18 cellular contexts compared by ENCODE assay signal in the genomic region with DNA sequence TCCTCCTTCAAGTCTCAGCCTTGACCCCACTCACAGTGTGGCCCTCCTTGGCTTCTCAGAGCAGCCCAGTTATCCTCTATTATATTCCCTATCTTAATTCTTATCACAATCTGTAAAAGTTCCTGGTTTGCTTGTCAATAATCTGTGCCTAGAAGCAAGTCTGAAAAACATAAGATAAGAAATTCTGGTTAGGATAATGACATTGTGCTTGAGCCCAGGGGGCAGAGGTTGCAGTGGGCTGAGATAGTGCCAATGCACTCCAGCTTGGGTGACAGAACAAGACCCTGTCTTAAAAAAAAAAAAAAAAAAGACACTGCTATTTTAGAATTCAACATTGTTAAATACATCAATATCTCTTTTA.
A peak's percentile ranks its signal among the peaks of the same experiment; 100 is the strongest.
DNase-seq lines count a peak whose midpoint lies in the region; ATAC-seq, FAIRE-seq and TF ChIP-seq lines count a peak whose summit lies in the region.
"Had no signal": no experiment of that assay in that cellular context is flagged by ENCODE, and none has a peak within 500 bp of the region (broad histone marks: within the 10 kb centered on the region; RNA-seq: fewer than 3 reads in every experiment).

No MANE protein-coding gene starts in this region.

- H4K20me1 ChIP-seq in OCI-LY7 (ENCODE audit: insufficient read depth, low read length) (no peaks in the 10 kb centered on the region), K562 (replicated peaks; ENCODE audit: control insufficient read depth, insufficient read depth, low read length) (peaks cover 11% of the 10 kb centered on the region; the same call in 1 of the 2 replicates)

- BruUV-seq in OCI-LY7 (replicated peaks; lab: Mats Ljungman, UMichigan) = TSS peak; percentile 76
- BruUV-seq in K562 (replicated peaks; lab: Mats Ljungman, UMichigan) = no TSS peak

- FAIRE-seq in K562 (lab: Jason Lieb, UNC) = no peak
- FAIRE-seq: GM12892, HepG2 had no signal

- no peak for TF ChIP-seq RAD21 in K562 (CRISPR knock-in tag; conservative IDR thresholded peaks at IDR 0.05 in 1 of 2, IDR thresholded peaks at IDR 0.05 in 1 of 2)

- H3K9me2 ChIP-seq in OCI-LY7 (ENCODE audit: insufficient read depth, low read length) = no peaks in the 10 kb centered on the region

- POLR2A ChIA-PET in OCI-LY7 (lab: Charles Lee) (interaction anchor here (0.7 to 1.6 kb wide), 6 partner anchors 8 to 80 kb away, joined by 3 to 14 read pairs (median 8); no protein-coding TSS in a partner anchor), K562 (lab: Yijun Ruan, JAX) (interaction anchor here (1.4 kb wide), 1 partner anchor 12 kb away, joined by 3 read pairs; no protein-coding TSS in a partner anchor)

- 0 out of 2 replicates have a peak overlapping the region, but pooled peaks have one; percentile 17 for H3K4me3 ChIP-seq in GM08714 (ENCODE audit: low read length)
- H3K4me3 ChIP-seq in OCI-LY7 (ENCODE audit: low read depth, low read length, poor library complexity, severe bottlenecking) = peak overlapping the region; percentile 63
- H3K4me3 ChIP-seq in K562 = no peak overlapping the region
- no peak overlapping the region for H3K4me3 ChIP-seq in skeletal muscle tissue (ENCODE audit: low read length in 3 of 3)
- no peak overlapping the region for H3K4me3 ChIP-seq in transverse colon
- H3K4me3 ChIP-seq: GM23338, SJCRH30 had no signal

- intact Hi-C loops in OCI-LY7 (cut with micrococcal nuclease; ENCODE audit: unreplicated experiment) = loop anchor here (2.0 to 10.0 kb wide), 3 partner anchors 61 to 153 kb away; a partner anchor contains a TSS
- intact Hi-C loops in K562 (cut with micrococcal nuclease) = no loop called here
- intact Hi-C loops in transverse colon (cut with DNase I; ENCODE audit: low total_unique reads) = loop anchor here (5.0 kb wide), 1 partner anchor 110 kb away; no protein-coding TSS in a partner anchor

- TF ChIP-seq POLR2A in K562 (conservative IDR thresholded peaks at IDR 0.05) (no peak), transverse colon (IDR thresholded peaks at IDR 0.05) (no peak)

- H3K9ac ChIP-seq in K562 (ENCODE audit: insufficient read depth in 1 of 2, low read depth in 2 of 2, low read length in 2 of 2) (no peak overlapping the region), skeletal muscle tissue (ENCODE audit: low read depth in 1 of 3, low read length in 3 of 3) (no peak overlapping the region)

- DNase-seq in OCI-LY7 (ENCODE audit: low spot score) = no peak
- no peak for DNase-seq in K562 (ENCODE audit: extremely low read depth in 1 of 4, low spot score in 3 of 4)
- no peak for DNase-seq in NCI-H510A treated with DMSO at 0.1 percent for 48 hours (lab: John Stamatoyannopoulos, UW)
- DNase-seq in transverse colon = no peak
- DNase-seq in GF-D8 (lab: John Stamatoyannopoulos, UW) = no peak
- DNase-seq in GOT3 (lab: John Stamatoyannopoulos, UW) = no peak
- DNase-seq: DMS153, Karpas-422, NCI-H1930, NCI-H2171, NCI-H446 treated with DMSO at 0.1 percent for 48 hours, SJCRH30 had no signal

- H3K27me3 ChIP-seq in K562 (ENCODE audit: control insufficient read depth in 2 of 2, insufficient read depth in 2 of 2, low read length in 2 of 2) (no peaks in the 10 kb centered on the region), skeletal muscle tissue (ENCODE audit: control insufficient read depth in 3 of 3, insufficient read depth in 3 of 3, low read length in 3 of 3) (no peaks in the 10 kb centered on the region), transverse colon (no peaks in the 10 kb centered on the region)
- H3K27me3 ChIP-seq: SJCRH30 had no signal

- peak overlapping the region; percentile 93 for H3K27ac ChIP-seq in OCI-LY7 (ENCODE audit: low read depth, low read length, poor library complexity, severe bottlenecking)
- H3K27ac ChIP-seq in K562 (ENCODE audit: extremely low read depth, low read depth, low read length) = no peak overlapping the region
- peak overlapping the region; percentile 43 for H3K27ac ChIP-seq in skeletal muscle tissue (ENCODE audit: low read depth, low read length)
- H3K27ac ChIP-seq in transverse colon = no peak overlapping the region
- H3K27ac ChIP-seq: RWPE1, SJCRH30 had no signal

- H3K4me2 ChIP-seq in OCI-LY7 (ENCODE audit: low read length) (peak overlapping the region; percentile 94), K562 (ENCODE audit: insufficient read depth, low read length) (no peak overlapping the region)
- H3K4me2 ChIP-seq: GM23338 had no signal

- H3K9me3 ChIP-seq in OCI-LY7 (ENCODE audit: low read length) (no peaks in the 10 kb centered on the region; the same call in 1 of the 2 replicates), K562 (replicated peaks; ENCODE audit: control insufficient read depth, insufficient read depth, low read depth, low read length) (no peaks in the 10 kb centered on the region), skeletal muscle tissue (ENCODE audit: control insufficient read depth in 3 of 3, low read length in 3 of 3) (no peaks in the 10 kb centered on the region), transverse colon (no peaks in the 10 kb centered on the region)
- H3K9me3 ChIP-seq: SJCRH30 had no signal

- TF ChIP-seq EP300 in K562 (IDR thresholded peaks at IDR 0.05; ENCODE audit: low read length) (no peak), transverse colon (IDR thresholded peaks at IDR 0.05; ENCODE audit: low read depth) (no peak)

- no peaks in the 10 kb centered on the region for H3K9me1 ChIP-seq in K562 (ENCODE audit: control insufficient read depth, insufficient read depth, low read length)

- ATAC-seq in K562 = no peak
- ATAC-seq: GM23338, HepG2 had no signal

- peaks cover 89% of the 10 kb centered on the region for H3K4me1 ChIP-seq in OCI-LY7 (ENCODE audit: insufficient read depth, low read length, poor library complexity, severe bottlenecking)
- H3K4me1 ChIP-seq in K562 (replicated peaks in 1 of 2; ENCODE audit: control insufficient read depth in 2 of 2, insufficient read depth in 2 of 2, low read length in 2 of 2) = peaks cover 0 to 11% of the 10 kb centered on the region in 2 experiments; a peak in 3 of 5 replicates
- H3K4me1 ChIP-seq in skeletal muscle tissue (ENCODE audit: control insufficient read depth in 3 of 3, insufficient read depth in 3 of 3, low read length in 3 of 3) = peaks cover 25 to 29% (median 26%) of the 10 kb centered on the region in 3 donors
- peaks cover 24 to 57% (median 33%) of the 10 kb centered on the region in 4 donors for H3K4me1 ChIP-seq in transverse colon

- CTCF ChIA-PET in OCI-LY7 (lab: Charles Lee; ENCODE audit: unreplicated experiment) (no interaction called here), K562 (lab: Yijun Ruan, JAX; ENCODE audit: low intra/inter-chr PET ratio) (no interaction called here)

- no peak for TF ChIP-seq CTCF in OCI-LY7 (conservative IDR thresholded peaks at IDR 0.05; ENCODE audit: low read length)
- no peak for TF ChIP-seq CTCF in K562 (IDR thresholded peaks at IDR 0.05 in 2 of 3, conservative IDR thresholded peaks at IDR 0.05 in 1 of 3; ENCODE audit: insufficient read depth in 2 of 3, low read depth in 1 of 3, low read length in 3 of 3)
- TF ChIP-seq CTCF in transverse colon (IDR thresholded peaks at IDR 0.05) = no peak

- no peaks in the 10 kb centered on the region; the same call in 1 of the 2 replicates for H3K36me3 ChIP-seq in OCI-LY7 (ENCODE audit: insufficient read depth, low read length)
- H3K36me3 ChIP-seq in K562 (ENCODE audit: control insufficient read depth, insufficient read depth, low read length) = no peaks in the 10 kb centered on the region
- H3K36me3 ChIP-seq in skeletal muscle tissue (ENCODE audit: control insufficient read depth in 3 of 3, insufficient read depth in 3 of 3, low read length in 3 of 3) = no peaks in the 10 kb centered on the region
- no peaks in the 10 kb centered on the region for H3K36me3 ChIP-seq in transverse colon
- H3K36me3 ChIP-seq: SJCRH30 had no signal

- H2AFZ ChIP-seq in OCI-LY7 (ENCODE audit: low read length) (peak overlapping the region; percentile 32; the same call in 1 of the 2 replicates), K562 (ENCODE audit: low read depth, low read length) (no peak overlapping the region)
- H2AFZ ChIP-seq: GM23338 had no signal

- in situ Hi-C loops in K562 (cut with MboI) (no loop called here), transverse colon (cut with MboI; ENCODE audit: low pct_ligation_motif_present in 1 of 4, low pct_unique_long_range_greater_than_20kb in 1 of 4, low sequenced_read_pairs in 3 of 4) (no loop called here)

- H3K79me2 ChIP-seq in OCI-LY7 (ENCODE audit: insufficient read depth, low read depth, low read length) (peaks cover 98% of the 10 kb centered on the region), K562 (ENCODE audit: control insufficient read depth, insufficient read depth, low read length) (peaks cover 48% of the 10 kb centered on the region)

TF ChIP-seq in K562, 482 proteins besides CTCF, POLR2A, EP300 and RAD21:
- TF ChIP-seq ZNF217 (CRISPR knock-in tag; IDR thresholded peaks at IDR 0.05) (no peak), CBFA2T3 (IDR thresholded peaks at IDR 0.05) (peak; percentile 41), TEAD1 (CRISPR knock-in tag; IDR thresholded peaks at IDR 0.05) (no peak), ZKSCAN3 (CRISPR knock-in tag; IDR thresholded peaks at IDR 0.05) (no peak), FUS (optimal IDR thresholded peaks at IDR 0.05; ENCODE audit: low read depth, low read length) (no peak), SOX6 (IDR thresholded peaks at IDR 0.05) (0 out of 2 replicates have a peak, but pooled peaks have one; percentile 25), RCOR1 (IDR thresholded peaks at IDR 0.05; ENCODE audit: borderline replicate concordance in 1 of 2, low read depth in 2 of 2, low read length in 2 of 2) (peak in 1 of 2 experiments; percentile 47; a peak in 1 of 4 replicates)

Comparison
In these comparisons a context has a peak if more than half of its experiments do, and no peak if none do; other contexts are left out.
1. H3K4me3 ChIP-seq: peak in GM08714 (single experiment) and OCI-LY7 (single experiment); none in K562 (single experiment), skeletal muscle tissue (0 of 3) and transverse colon (0 of 4).
2. H3K27ac ChIP-seq: peak in OCI-LY7 (single experiment) and skeletal muscle tissue (single experiment); none in K562 (single experiment) and transverse colon (0 of 4).